In genomic region chr9:105782561-105783494, GRCh38 we compare ENCODE assay signal across 1 cellular context.
TF ChIP-seq lines count a peak whose summit lies in the region.
"Not testable (repeated sequence)": the region's sequence is repeated elsewhere in the genome, so short reads cannot be mapped to it uniquely, and the experiment has no call there.

No MANE protein-coding gene starts in this region.

TF ChIP-seq in K562, 482 proteins besides CTCF, POLR2A, EP300 and RAD21 (continued from another document):
- TF ChIP-seq CREB3 (tag; conservative IDR thresholded peaks at IDR 0.05; ENCODE audit: low read depth) (0 out of 2 replicates have a peak, but pooled peaks have one; percentile 35), ID3 (tag; IDR thresholded peaks at IDR 0.05) (peak; percentile 59; the same call in 1 of the 2 replicates), GTF2A2 (tag; IDR thresholded peaks at IDR 0.05) (0 out of 2 replicates have a peak, but pooled peaks have one; percentile 31), MTA3 (IDR thresholded peaks at IDR 0.05; ENCODE audit: borderline replicate concordance) (peak; percentile 84; the same call in 1 of the 2 replicates), POLR2H (tag; IDR thresholded peaks at IDR 0.05; ENCODE audit: low read depth) (peak; percentile 77)
- not testable (repeated sequence) for TF ChIP-seq ID3 (CRISPR knock-in tag; IDR thresholded peaks at IDR 0.05)
